In genomic region chr11:64866173-64866491, GRCh38 we compare ENCODE assay signal across 9 cellular contexts. TPM values are rescaled to one million over a fixed set of nuclear protein-coding genes. Genes with fewer than 3 reads are reported as not detected.
DNase-seq lines count a peak whose midpoint lies in the region; ATAC-seq, FAIRE-seq and TF ChIP-seq lines count a peak whose summit lies in the region.
"Had no signal": no experiment of that assay in that cellular context is flagged by ENCODE, and none has a peak within 500 bp of the region (broad histone marks: within the 10 kb centered on the region; RNA-seq: fewer than 3 reads in every experiment).

No MANE protein-coding gene starts in this region.

- H3K27me3 ChIP-seq in KMS-11 (ENCODE audit: insufficient read depth, low read depth) = no peaks in the 10 kb centered on the region
- H3K27me3 ChIP-seq in GM12878 (replicated peaks in 1 of 2; ENCODE audit: control insufficient read depth in 2 of 2, insufficient read depth in 2 of 2, low read length in 1 of 2) = no peaks in the 10 kb centered on the region

- in situ Hi-C loops in GM12878 (cut with MboI) = loop anchor here (10.0 kb wide), 1 partner anchor 559 kb away; the partner anchor contains the start of gene NEAT1

- no peaks in the 10 kb centered on the region for H3K9me3 ChIP-seq in GM12878 (replicated peaks; ENCODE audit: control insufficient read depth, insufficient read depth, low read length)

- no peak for FAIRE-seq in GM12878 (lab: Jason Lieb, UNC)

- H3K27ac Mint-ChIP-seq in stimulated activated effector memory CD8-positive, alpha-beta T cell treated with anti-CD3 and anti-CD28 coated beads, Interleukin-12 subunit alpha, Interleukin-12 subunit beta, amount 100 ng/mL, for 72 hours = peak overlapping the region; percentile 97

- 26% methylated on average over 4 of the region's 4 CpGs for WGBS in GM12878 (ENCODE audit: insufficient coverage, insufficient replicate concordance, low lambda C conversion rate, missing lambda C conversion rate)

- H3K4me3 Mint-ChIP-seq in stimulated activated effector memory CD8-positive, alpha-beta T cell treated with anti-CD3 and anti-CD28 coated beads, Interleukin-12 subunit alpha, Interleukin-12 subunit beta, amount 100 ng/mL, for 72 hours = peak overlapping the region; percentile 87

- no peaks in the 10 kb centered on the region for H3K36me3 ChIP-seq in KMS-11 (ENCODE audit: insufficient read depth)
- H3K36me3 ChIP-seq in GM12878 (ENCODE audit: control insufficient read depth in 2 of 2, insufficient read depth in 2 of 2, low read length in 1 of 2) = peaks cover 28 to 29% of the 10 kb centered on the region in 2 experiments; a peak in 3 of 4 replicates

- peaks cover 92% of the 10 kb centered on the region for H3K4me1 ChIP-seq in KMS-11 (ENCODE audit: low read depth, poor library complexity, severe bottlenecking)
- peaks cover 92% of the 10 kb centered on the region for H3K4me1 ChIP-seq in GM12878 (ENCODE audit: control insufficient read depth, insufficient read depth, low read length)

- RAD21 ChIA-PET in GM12878 (lab: Charles Lee; ENCODE audit: unreplicated experiment) = interaction anchor here (13.2 to 15.8 kb wide), 2 partner anchors 12 to 17 kb away, joined by 253 to 316 read pairs; partner anchors contain the start of genes CDC42BPG and EHD1

- DNase-seq in GM12878 (ENCODE audit: low read depth, low spot score) = no peak
- DNase-seq in stimulated activated effector memory CD8-positive, alpha-beta T cell treated with anti-CD3 and anti-CD28 coated beads, Interleukin-12 subunit alpha, Interleukin-12 subunit beta, amount 100 ng/mL, for 72 hours (ENCODE audit: low spot score in 2 of 2) = no peak
- no peak for DNase-seq in GM03348 (ENCODE audit: low spot score)
- no peak for DNase-seq in activated CD4-positive, alpha-beta T cell treated with anti-CD3 and anti-CD28 coated beads for 48 hours
- DNase-seq in occipital lobe (lab: John Stamatoyannopoulos, UW) = no peak
- DNase-seq: NCI-H187 had no signal

- H2AFZ ChIP-seq in KMS-11 (ENCODE audit: low read depth) (no peak overlapping the region), GM12878 (ENCODE audit: control insufficient read depth, low read depth, low read length) (no peak overlapping the region)

- peaks cover 78% of the 10 kb centered on the region for H3K36me3 Mint-ChIP-seq in stimulated activated effector memory CD8-positive, alpha-beta T cell treated with anti-CD3 and anti-CD28 coated beads, Interleukin-12 subunit alpha, Interleukin-12 subunit beta, amount 100 ng/mL, for 72 hours

- ATAC-seq in GM12878 = peak; percentile 4
- ATAC-seq in stimulated activated effector memory CD8-positive, alpha-beta T cell treated with anti-CD3 and anti-CD28 coated beads, Interleukin-12 subunit alpha, Interleukin-12 subunit beta, amount 100 ng/mL, for 72 hours = no peak

- BruUV-seq in GM12878 (replicated peaks; lab: Mats Ljungman, UMichigan) = no TSS peak

- TF ChIP-seq RAD21 in GM12878 (IDR thresholded peaks at IDR 0.05; ENCODE audit: insufficient read depth, low read depth, low read length) = no peak

- POLR2A ChIA-PET in GM12878 (lab: Charles Lee) = interaction anchor here (0.6 to 24.3 kb wide), 6 partner anchors 9 to 197 kb away, joined by 3 to 620 read pairs (median 4); partner anchors contain the start of genes CDC42BPG, EHD1 and PPP2R5B

- H3K79me2 ChIP-seq in KMS-11 (ENCODE audit: insufficient read depth, low read depth) (peaks cover 85% of the 10 kb centered on the region), GM12878 (ENCODE audit: control insufficient read depth, insufficient read depth, low read length) (peaks cover 93% of the 10 kb centered on the region)

- intact Hi-C loops in GM12878 (cut with micrococcal nuclease; ENCODE audit: unreplicated experiment) = no loop called here

- H3K4me2 ChIP-seq in KMS-11 = peak overlapping the region; percentile 95
- peak overlapping the region; percentile 83 for H3K4me2 ChIP-seq in GM12878 (ENCODE audit: control insufficient read depth, insufficient read depth)

- H3K4me1 Mint-ChIP-seq in stimulated activated effector memory CD8-positive, alpha-beta T cell treated with anti-CD3 and anti-CD28 coated beads, Interleukin-12 subunit alpha, Interleukin-12 subunit beta, amount 100 ng/mL, for 72 hours = peaks cover 93% of the 10 kb centered on the region

- TF ChIP-seq POLR2A in GM12878 (IDR thresholded peaks at IDR 0.05; ENCODE audit: low read depth, low read length) = peak; percentile 9; the same call in 1 of the 2 replicates

- peak overlapping the region; percentile 83; the same call in 1 of the 2 replicates for H3K9ac ChIP-seq in KMS-11
- H3K9ac ChIP-seq in GM12878 (ENCODE audit: control insufficient read depth, insufficient read depth, low read length) = peak overlapping the region; percentile 56

- no peak for TF ChIP-seq EP300 in GM12878 (IDR thresholded peaks at IDR 0.05; ENCODE audit: borderline replicate concordance in 1 of 2, control insufficient read depth in 1 of 2, low read depth in 2 of 2, low read length in 2 of 2)

- no peaks in the 10 kb centered on the region for H4K20me1 ChIP-seq in KMS-11 (ENCODE audit: insufficient read depth)
- H4K20me1 ChIP-seq in GM12878 (ENCODE audit: control insufficient read depth, insufficient read depth) = peaks cover 3% of the 10 kb centered on the region; the same call in 1 of the 2 replicates

- no peaks in the 10 kb centered on the region for H3K9me3 Mint-ChIP-seq in stimulated activated effector memory CD8-positive, alpha-beta T cell treated with anti-CD3 and anti-CD28 coated beads, Interleukin-12 subunit alpha, Interleukin-12 subunit beta, amount 100 ng/mL, for 72 hours

- H3K27ac ChIP-seq in KMS-11 (peak overlapping the region; percentile 97), GM12878 (ENCODE audit: control insufficient read depth, insufficient read depth) (peak overlapping the region; percentile 99)
- H3K27ac ChIP-seq: VCaP had no signal

- TF ChIP-seq CTCF in KMS-11 (conservative IDR thresholded peaks at IDR 0.05; ENCODE audit: low read depth, low read length) (no peak), GM12878 (IDR thresholded peaks at IDR 0.05 in 2 of 3, conservative IDR thresholded peaks at IDR 0.05 in 1 of 3; ENCODE audit: control insufficient read depth in 2 of 3, extremely low read depth in 1 of 3, insufficient read depth in 1 of 3, low read depth in 3 of 3, low read length in 3 of 3) (no peak)

- CTCF ChIA-PET in GM12878 (lab: Yijun Ruan, JAX) = interaction anchor here (0.6 to 28.8 kb wide), 4 partner anchors 16 to 417 kb away, joined by 3 to 1208 read pairs (median 189); partner anchors contain the start of genes CDC42BPG and EHD1

- H3K4me3 ChIP-seq in KMS-11 (IDR thresholded peaks at IDR 0.05; ENCODE audit: insufficient read depth, low read depth, low read length) (no peak overlapping the region), GM12878 (peak overlapping the region; percentile 45)

- SMC1A ChIA-PET in GM12878 (lab: Charles Lee; ENCODE audit: uncharacterized antibody, unreplicated experiment) = interaction anchor here (1.1 to 15.0 kb wide), 4 partner anchors 11 to 130 kb away, joined by 3 to 306 read pairs (median 114); partner anchors contain the start of genes BATF2 and EHD1

RNA-seq across cellular contexts. Expression of gene EHD1, which starts 12.3 kb away (rescaled TPM):
- 122 and 128 TPM in 2 replicates for total RNA-seq in GM12878 (2013; cell fraction: nucleolus; rRNA removed)
- 50.9 and 64.6 TPM in 2 replicates for total RNA-seq in GM12878 (2014; rRNA removed)
- total RNA-seq in GM12878 (2014; rRNA removed; fragmentation: Illumina TruSeq; extraction: Trizol) = 24.3 and 24.5 TPM in 2 replicates
- 165 and 166 TPM in 2 replicates for total RNA-seq in GM12878 (2021)
- polyA plus RNA-seq in GM12878 (2011; ENCODE audit: low read depth) = 43.3 TPM
- polyA plus RNA-seq in GM12878 (2011; rRNA removed) = 21.0 and 50.4 TPM in 2 replicates
- polyA plus RNA-seq in GM12878 (2011; cell fraction: cytosol; rRNA removed) = 79.0 and 83.3 TPM in 2 replicates
- 107 and 190 TPM in 2 replicates for polyA plus RNA-seq in GM12878 (2011; cell fraction: nucleus; rRNA removed)
- polyA plus RNA-seq in GM12878 (2012) = 112 and 125 TPM in 2 replicates
- 18.9 and 71.4 TPM in 2 replicates for polyA plus RNA-seq in GM12878 (2014; fragmentation: Illumina TruSeq; extraction: Trizol)
- polyA plus RNA-seq in GM12878 (2014; fragmentation: Nextera tagmentation; extraction: Ambion mirVana) = 1 to 10 TPM; 1.0 to 2.2 TPM
- polyA plus RNA-seq in GM12878 (2014; rRNA removed) = 68.5 and 102 TPM in 2 replicates
- 10 to 100 TPM; 88.1 to 97.5 TPM for polyA plus RNA-seq in GM12878 (2016; fragmentation: Nextera tagmentation; extraction: Ambion mirVana)
- polyA minus RNA-seq in GM12878 (2011; rRNA and poly(A)+ RNA removed) = 75.9 and 95.9 TPM in 2 replicates
- polyA minus RNA-seq in GM12878 (2011; cell fraction: cytosol; rRNA and poly(A)+ RNA removed) = 32.5 and 39.8 TPM in 2 replicates
- polyA minus RNA-seq in GM12878 (2011; cell fraction: nucleus; rRNA and poly(A)+ RNA removed) = 37.4 and 72.2 TPM in 2 replicates
- 22.9 TPM for total RNA-seq in occipital lobe

RNA-seq across cellular contexts. Expression of gene CDC42BPG, which starts 21.7 kb away (rescaled TPM):
- 0.73 and 1.6 TPM in 2 replicates for total RNA-seq in GM12878 (2013; cell fraction: nucleolus; rRNA removed)
- 0.11 and 1.3 TPM in 2 replicates for total RNA-seq in GM12878 (2014; rRNA removed)
- 0.09 TPM in 2 replicates for total RNA-seq in GM12878 (2014; rRNA removed; fragmentation: Illumina TruSeq; extraction: Trizol)
- total RNA-seq in GM12878 (2021) = 0.36 and 0.45 TPM in 2 replicates
- polyA plus RNA-seq in GM12878 (2011; ENCODE audit: low read depth) = 0.10 TPM
- polyA plus RNA-seq in GM12878 (2011; rRNA removed) = 0.04 and 0.12 TPM in 2 replicates
- polyA plus RNA-seq in GM12878 (2011; cell fraction: cytosol; rRNA removed) = 0.10 and 0.13 TPM in 2 replicates
- 0.48 and 0.92 TPM in 2 replicates for polyA plus RNA-seq in GM12878 (2011; cell fraction: nucleus; rRNA removed)
- 0.22 and 0.45 TPM in 2 replicates for polyA plus RNA-seq in GM12878 (2012)
- 0.03 and 0.46 TPM in 2 replicates for polyA plus RNA-seq in GM12878 (2014; fragmentation: Illumina TruSeq; extraction: Trizol)
- polyA plus RNA-seq in GM12878 (2014; fragmentation: Nextera tagmentation; extraction: Ambion mirVana) = under 1 TPM in 1 of 2 experiments, not detected in 1; 0.02 TPM
- 0.44 and 0.53 TPM in 2 replicates for polyA plus RNA-seq in GM12878 (2014; rRNA removed)
- under 1 TPM; 0.04 TPM for polyA plus RNA-seq in GM12878 (2016; fragmentation: Nextera tagmentation; extraction: Ambion mirVana)
- 0.05 TPM in 1 of 2 replicates, not detected in the other for polyA minus RNA-seq in GM12878 (2011; rRNA and poly(A)+ RNA removed)
- 0.13 TPM in 1 of 2 replicates, not detected in the other for polyA minus RNA-seq in GM12878 (2011; cell fraction: cytosol; rRNA and poly(A)+ RNA removed)
- polyA minus RNA-seq in GM12878 (2011; cell fraction: nucleus; rRNA and poly(A)+ RNA removed) = 0.19 and 0.24 TPM in 2 replicates
- total RNA-seq in occipital lobe = 0.16 TPM
- polyA plus RNA-seq: neural cell had no signal

RNA-seq across cellular contexts. Expression of gene ATG2A, which starts 50.9 kb away (rescaled TPM):
- 33.5 and 35.5 TPM in 2 replicates for total RNA-seq in GM12878 (2013; cell fraction: nucleolus; rRNA removed)
- 7.4 and 10.2 TPM in 2 replicates for total RNA-seq in GM12878 (2014; rRNA removed)
- 2.0 and 2.2 TPM in 2 replicates for total RNA-seq in GM12878 (2014; rRNA removed; fragmentation: Illumina TruSeq; extraction: Trizol)
- total RNA-seq in GM12878 (2021) = 16.5 and 19.0 TPM in 2 replicates
- 3.9 TPM for polyA plus RNA-seq in GM12878 (2011; ENCODE audit: low read depth)
- polyA plus RNA-seq in GM12878 (2011; rRNA removed) = 0.65 and 2.3 TPM in 2 replicates
- polyA plus RNA-seq in GM12878 (2011; cell fraction: cytosol; rRNA removed) = 3.6 and 4.5 TPM in 2 replicates
- polyA plus RNA-seq in GM12878 (2011; cell fraction: nucleus; rRNA removed) = 27.0 and 30.1 TPM in 2 replicates
- 12.6 and 13.8 TPM in 2 replicates for polyA plus RNA-seq in GM12878 (2012)
- polyA plus RNA-seq in GM12878 (2014; fragmentation: Illumina TruSeq; extraction: Trizol) = 0.52 and 2.4 TPM in 2 replicates
- under 1 TPM; 0.08 to 0.51 TPM for polyA plus RNA-seq in GM12878 (2014; fragmentation: Nextera tagmentation; extraction: Ambion mirVana)
- 7.2 and 13.2 TPM in 2 replicates for polyA plus RNA-seq in GM12878 (2014; rRNA removed)
- 1 to 10 TPM; 6.8 to 8.3 TPM for polyA plus RNA-seq in GM12878 (2016; fragmentation: Nextera tagmentation; extraction: Ambion mirVana)
- polyA minus RNA-seq in GM12878 (2011; rRNA and poly(A)+ RNA removed) = 5.6 and 6.2 TPM in 2 replicates
- polyA minus RNA-seq in GM12878 (2011; cell fraction: cytosol; rRNA and poly(A)+ RNA removed) = 6.5 and 6.8 TPM in 2 replicates
- 20.1 and 25.6 TPM in 2 replicates for polyA minus RNA-seq in GM12878 (2011; cell fraction: nucleus; rRNA and poly(A)+ RNA removed)
- 5.5 TPM for total RNA-seq in occipital lobe

RNA-seq across cellular contexts. Expression of gene MEN1, which starts 55.8 kb away (rescaled TPM):
- total RNA-seq in GM12878 (2013; cell fraction: nucleolus; rRNA removed) = 19.7 and 20.0 TPM in 2 replicates
- 14.4 and 19.0 TPM in 2 replicates for total RNA-seq in GM12878 (2014; rRNA removed)
- total RNA-seq in GM12878 (2014; rRNA removed; fragmentation: Illumina TruSeq; extraction: Trizol) = 6.3 and 6.5 TPM in 2 replicates
- total RNA-seq in GM12878 (2021) = 31.1 and 32.6 TPM in 2 replicates
- polyA plus RNA-seq in GM12878 (2011; ENCODE audit: low read depth) = 34.2 TPM
- polyA plus RNA-seq in GM12878 (2011; rRNA removed) = 6.0 and 19.0 TPM in 2 replicates
- polyA plus RNA-seq in GM12878 (2011; cell fraction: cytosol; rRNA removed) = 21.8 and 25.3 TPM in 2 replicates
- polyA plus RNA-seq in GM12878 (2011; cell fraction: nucleus; rRNA removed) = 82.8 and 85.9 TPM in 2 replicates
- 23.4 and 25.0 TPM in 2 replicates for polyA plus RNA-seq in GM12878 (2012)
- 13.0 and 22.4 TPM in 2 replicates for polyA plus RNA-seq in GM12878 (2014; fragmentation: Illumina TruSeq; extraction: Trizol)
- 1 to 10 TPM; 2.5 to 4.1 TPM for polyA plus RNA-seq in GM12878 (2014; fragmentation: Nextera tagmentation; extraction: Ambion mirVana)
- polyA plus RNA-seq in GM12878 (2014; rRNA removed) = 26.8 and 37.5 TPM in 2 replicates
- 10 to 100 TPM; 38.9 to 39.7 TPM for polyA plus RNA-seq in GM12878 (2016; fragmentation: Nextera tagmentation; extraction: Ambion mirVana)
- polyA minus RNA-seq in GM12878 (2011; rRNA and poly(A)+ RNA removed) = 11.0 and 14.9 TPM in 2 replicates
- polyA minus RNA-seq in GM12878 (2011; cell fraction: cytosol; rRNA and poly(A)+ RNA removed) = 11.9 and 14.7 TPM in 2 replicates
- polyA minus RNA-seq in GM12878 (2011; cell fraction: nucleus; rRNA and poly(A)+ RNA removed) = 11.5 and 17.5 TPM in 2 replicates
- total RNA-seq in occipital lobe = 17.2 TPM

RNA-seq across cellular contexts. Expression of gene PPP2R5B, which starts 58.4 kb away (rescaled TPM):
- total RNA-seq in GM12878 (2013; cell fraction: nucleolus; rRNA removed) = 8.1 and 8.8 TPM in 2 replicates
- total RNA-seq in GM12878 (2014; rRNA removed) = 2.8 and 3.3 TPM in 2 replicates
- total RNA-seq in GM12878 (2014; rRNA removed; fragmentation: Illumina TruSeq; extraction: Trizol) = 1.2 and 1.7 TPM in 2 replicates
- total RNA-seq in GM12878 (2021) = 4.7 and 4.9 TPM in 2 replicates
- 8.8 TPM for polyA plus RNA-seq in GM12878 (2011; ENCODE audit: low read depth)
- 5.0 and 6.7 TPM in 2 replicates for polyA plus RNA-seq in GM12878 (2011; rRNA removed)
- 6.8 and 7.2 TPM in 2 replicates for polyA plus RNA-seq in GM12878 (2011; cell fraction: cytosol; rRNA removed)
- 20.9 and 29.4 TPM in 2 replicates for polyA plus RNA-seq in GM12878 (2011; cell fraction: nucleus; rRNA removed)
- polyA plus RNA-seq in GM12878 (2012) = 11.9 and 13.1 TPM in 2 replicates
- 1.4 and 1.8 TPM in 2 replicates for polyA plus RNA-seq in GM12878 (2014; fragmentation: Illumina TruSeq; extraction: Trizol)
- under 1 TPM; 0.08 to 0.11 TPM for polyA plus RNA-seq in GM12878 (2014; fragmentation: Nextera tagmentation; extraction: Ambion mirVana)
- 2.2 and 3.6 TPM in 2 replicates for polyA plus RNA-seq in GM12878 (2014; rRNA removed)
- 1 to 10 TPM; 1.7 to 3.1 TPM for polyA plus RNA-seq in GM12878 (2016; fragmentation: Nextera tagmentation; extraction: Ambion mirVana)
- 4.2 and 4.8 TPM in 2 replicates for polyA minus RNA-seq in GM12878 (2011; rRNA and poly(A)+ RNA removed)
- polyA minus RNA-seq in GM12878 (2011; cell fraction: cytosol; rRNA and poly(A)+ RNA removed) = 2.8 and 2.9 TPM in 2 replicates
- polyA minus RNA-seq in GM12878 (2011; cell fraction: nucleus; rRNA and poly(A)+ RNA removed) = 4.1 and 4.3 TPM in 2 replicates
- 22.8 TPM for total RNA-seq in occipital lobe
